26 cellular contexts compared by ENCODE assay signal in the genomic region with DNA sequence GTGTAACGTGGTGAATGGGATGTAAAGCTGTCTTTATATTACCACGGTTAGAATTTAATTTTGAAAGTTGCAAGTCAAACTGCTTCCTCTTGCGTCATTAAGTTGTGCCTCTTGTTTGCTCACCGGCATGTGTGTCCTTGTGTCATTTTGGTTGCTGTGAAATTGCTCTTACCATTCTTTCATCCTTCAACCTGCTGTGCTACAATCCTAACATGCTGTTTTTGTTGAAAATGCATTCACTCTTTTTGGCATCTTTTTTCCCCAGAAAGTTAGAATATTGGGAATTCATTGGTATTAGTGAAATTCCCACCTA.
DNase-seq lines count a peak whose midpoint lies in the region; ATAC-seq, FAIRE-seq and TF ChIP-seq lines count a peak whose summit lies in the region.
"Had no signal": no experiment of that assay in that cellular context is flagged by ENCODE, and none has a peak within 500 bp of the region (broad histone marks: within the 10 kb centered on the region; RNA-seq: fewer than 3 reads in every experiment).

No MANE protein-coding gene starts in this region.

- peak overlapping the region in 5 of 11 experiments; percentile 8 to 35 (median 11); a peak in 3 of 22 replicates for H3K27ac ChIP-seq in BLaER1 treated with 17β-estradiol and CSF1 and Interleukin-3, amounts not matched to agents 10 nM and 100 nM
- no peak overlapping the region for H3K27ac ChIP-seq in HL-60 (replicated peaks)
- H3K27ac ChIP-seq: skin epidermis, upper lobe of left lung had no signal

- DNase-seq in HL-60 (ENCODE audit: low read depth in 1 of 2, low spot score in 1 of 2): peak; percentile 31 to 50
- peak; percentile 43 for DNase-seq in SHP77 treated with DMSO at 0.1 percent for 48 hours (lab: John Stamatoyannopoulos, UW)
- no peak for DNase-seq in mucosa of descending colon
- no peak for DNase-seq in Right ventricle myocardium inferior (ENCODE audit: missing footprints)
- no peak for DNase-seq in GM12891 (ENCODE audit: insufficient read length, low spot score)
- DNase-seq in T-helper 2 cell: no peak
- DNase-seq: activated CD4-positive, alpha-beta T cell treated with anti-CD3 and anti-CD28 coated beads, Interleukin-2, amount 10 ng/mL, durations not matched to agents 24 days and 14 days; activated CD8-positive, alpha-beta memory T cell treated with anti-CD3 and anti-CD28 coated beads for 24 hours; activated T-cell treated with anti-CD3 and anti-CD28 coated beads for 4 hours; aorta; CD4-positive, alpha-beta memory T cell; immature natural killer cell; left cardiac atrium; MM.1S; NCI-H146; NCI-H345; NCI-H69; nephron progenitor cell; ovary; RPMI8226; stimulated activated naive B cell treated with anti-CD40 and anti-IgM and Interleukin-4, amounts not matched to agents 10 μg/mL and 1 μg/mL and 100 μg/mL, for 72 hours; upper lobe of left lung had no signal

- H3K27me3 ChIP-seq in BLaER1 treated with 17β-estradiol and CSF1 and Interleukin-3, amounts not matched to agents 10 nM and 100 nM: no peaks in the 10 kb centered on the region
- H3K27me3 ChIP-seq in HL-60 (ENCODE audit: insufficient read depth, poor library complexity, severe bottlenecking): no peaks in the 10 kb centered on the region
- H3K27me3 ChIP-seq: ovary, upper lobe of left lung had no signal

- no peak overlapping the region for H3K4me3 ChIP-seq in BLaER1 treated with 17β-estradiol and CSF1 and Interleukin-3, amounts not matched to agents 10 nM and 100 nM
- H3K4me3 ChIP-seq in HL-60 (replicated peaks; ENCODE audit: insufficient read depth, low read length) (no peak overlapping the region), mucosa of descending colon (no peak overlapping the region)
- H3K4me3 ChIP-seq: ovary, skin epidermis, upper lobe of left lung had no signal

- no peak for FAIRE-seq in GM12891 (lab: Jason Lieb, UNC)
- FAIRE-seq: D721Med, GM19239 had no signal

- TF ChIP-seq CTCF in HL-60 (IDR thresholded peaks at IDR 0.05; ENCODE audit: insufficient read depth, low read length): no peak
- TF ChIP-seq CTCF in mucosa of descending colon (IDR thresholded peaks at IDR 0.05): no peak

- peaks cover 0 to 9% (median 0%) of the 10 kb centered on the region in 11 experiments; a peak in 2 of 22 replicates for H3K9me3 ChIP-seq in BLaER1 treated with 17β-estradiol and CSF1 and Interleukin-3, amounts not matched to agents 10 nM and 100 nM (replicated peaks in 1 of 11)
- H3K9me3 ChIP-seq in mucosa of descending colon: no peaks in the 10 kb centered on the region
- H3K9me3 ChIP-seq: ovary, upper lobe of left lung had no signal

- H4K20me1 ChIP-seq in BLaER1 treated with 17β-estradiol and CSF1 and Interleukin-3, amounts not matched to agents 10 nM and 100 nM: peaks cover 39 to 98% (median 88%) of the 10 kb centered on the region in 11 experiments; a peak in 21 of 22 replicates

- TF ChIP-seq POLR2A in GM12891 (IDR thresholded peaks at IDR 0.05; ENCODE audit: low read depth, low read length): no peak

- intact Hi-C loops in mucosa of descending colon (cut with DNase I, micrococcal nuclease): loop anchor here in 1 of 2 donors (10.0 kb wide), 1 partner anchor 48 kb away; no protein-coding TSS in a partner anchor
- intact Hi-C loops in Right ventricle myocardium inferior (cut with DNase I): loop anchor here (5.0 kb wide), 1 partner anchor 41 kb away; no protein-coding TSS in a partner anchor

- peaks cover 21 to 68% (median 52%) of the 10 kb centered on the region in 10 experiments for H3K4me1 ChIP-seq in BLaER1 treated with 17β-estradiol and CSF1 and Interleukin-3, amounts not matched to agents 10 nM and 100 nM
- peaks cover 6% of the 10 kb centered on the region for H3K4me1 ChIP-seq in mucosa of descending colon (ENCODE audit: low read depth)

- no peak overlapping the region; a peak in 1 of 22 replicates for H3K9ac ChIP-seq in BLaER1 treated with 17β-estradiol and CSF1 and Interleukin-3, amounts not matched to agents 10 nM and 100 nM

- H3K4me2 ChIP-seq in BLaER1 treated with 17β-estradiol and CSF1 and Interleukin-3, amounts not matched to agents 10 nM and 100 nM: peak overlapping the region in 10 of 11 experiments; percentile 21 to 73 (median 50); a peak in 20 of 22 replicates

- peaks cover 0 to 56% (median 22%) of the 10 kb centered on the region in 11 experiments; a peak in 17 of 22 replicates for H3K36me3 ChIP-seq in BLaER1 treated with 17β-estradiol and CSF1 and Interleukin-3, amounts not matched to agents 10 nM and 100 nM
- H3K36me3 ChIP-seq in mucosa of descending colon (ENCODE audit: low read depth): no peaks in the 10 kb centered on the region
- H3K36me3 ChIP-seq: ovary, upper lobe of left lung had no signal

- ATAC-seq in mucosa of descending colon: peak; percentile 64
- no peak for ATAC-seq in Right ventricle myocardium inferior
- ATAC-seq: left cardiac atrium; stimulated activated naive B cell treated with anti-CD40 and anti-IgM and Interleukin-4, amounts not matched to agents 10 μg/mL and 1 μg/mL and 100 μg/mL, for 72 hours had no signal

TF ChIP-seq in GM12891, 5 proteins besides CTCF, POLR2A, EP300 and RAD21:
- TF ChIP-seq TAF1 (IDR thresholded peaks at IDR 0.05; ENCODE audit: low read depth, low read length) (no peak), POLR2AphosphoS5 (IDR thresholded peaks at IDR 0.05; ENCODE audit: low read depth, low read length) (no peak), SPI1 (IDR thresholded peaks at IDR 0.05; ENCODE audit: low read depth, low read length) (no peak), POU2F2 (IDR thresholded peaks at IDR 0.05; ENCODE audit: low read depth, low read length) (no peak), PAX5 (IDR thresholded peaks at IDR 0.05; ENCODE audit: insufficient read depth, low read length, severe bottlenecking) (no peak)
TF ChIP-seq in GM12891: peak in this region for 0.

Comparison
In these comparisons a context has a peak if more than half of its experiments do, and no peak if none do; other contexts are left out.
1. DNase-seq: peak in HL-60 (2 of 2) and SHP77 treated with DMSO at 0.1 percent for 48 hours (single experiment); none in mucosa of descending colon (0 of 3), Right ventricle myocardium inferior (single experiment), GM12891 (single experiment) and T-helper 2 cell (0 of 5).